1 cellular context compared by ENCODE assay signal in genomic region chr12:57458665-57459054, GRCh38.
A peak's percentile ranks its signal among the peaks of the same experiment; 100 is the strongest.
TF ChIP-seq lines count a peak whose summit lies in the region.

No MANE protein-coding gene starts in this region.

TF ChIP-seq in K562, 482 proteins besides CTCF, POLR2A, EP300 and RAD21:
- TF ChIP-seq POLR2H (tag; IDR thresholded peaks at IDR 0.05; ENCODE audit: low read depth) (peak; percentile 88; the same call in 1 of the 2 replicates), ZBTB33 (CRISPR knock-in tag; IDR thresholded peaks at IDR 0.05) (0 out of 2 replicates have a peak, but pooled peaks have one; percentile 1), HDAC2 (IDR thresholded peaks at IDR 0.05) (0 out of 2 replicates have a peak, but pooled peaks have one; percentile 11), ZNF311 (CRISPR knock-in tag; IDR thresholded peaks at IDR 0.05) (peak; percentile 49; the same call in 1 of the 2 replicates), AFF1 (IDR thresholded peaks at IDR 0.05; ENCODE audit: low read depth in 1 of 2, partially characterized antibody in 2 of 2) (peak in 1 of 2 experiments; percentile 17), ZNF507 (tag; conservative IDR thresholded peaks at IDR 0.05) (no peak), SRF (CRISPR knock-in tag; IDR thresholded peaks at IDR 0.05) (peak in 1 of 2 experiments; percentile 23; a peak in 1 of 4 replicates), USF2 (CRISPR knock-in tag; IDR thresholded peaks at IDR 0.05) (no peak), AFF4 (CRISPR knock-in tag; IDR thresholded peaks at IDR 0.05) (0 out of 2 replicates have a peak, but pooled peaks have one; percentile 3), GABPA (tag; conservative IDR thresholded peaks at IDR 0.05; ENCODE audit: low read depth) (peak; percentile 44; the same call in 1 of the 2 replicates), STAT6 (CRISPR knock-in tag; IDR thresholded peaks at IDR 0.05) (no peak), ZNF347 (CRISPR knock-in tag; IDR thresholded peaks at IDR 0.05; ENCODE audit: low read depth) (no peak), MLLT1 (IDR thresholded peaks at IDR 0.05) (0 out of 4 replicates have a peak, but pooled peaks of 1 of the 2 experiments have one; percentile 26), ZBTB1 (CRISPR knock-in tag; IDR thresholded peaks at IDR 0.05; ENCODE audit: borderline replicate concordance, low read depth) (0 out of 2 replicates have a peak, but pooled peaks have one; percentile 5), CEBPB (tag; IDR thresholded peaks at IDR 0.05) (no peak), NR2C2 (CRISPR knock-in tag; IDR thresholded peaks at IDR 0.05) (no peak), NR2C2 (tag; IDR thresholded peaks at IDR 0.05) (peak; percentile 22; the same call in 1 of the 2 replicates), THAP7 (CRISPR knock-in tag; IDR thresholded peaks at IDR 0.05) (0 out of 2 replicates have a peak, but pooled peaks have one; percentile 11)
